19 cellular contexts compared by ENCODE assay signal in genomic region chr9:83030391-83031107, GRCh38. TPM values are rescaled to one million over a fixed set of nuclear protein-coding genes. Genes with fewer than 3 reads are reported as not detected.
DNase-seq lines count a peak whose midpoint lies in the region; TF ChIP-seq lines count a peak whose summit lies in the region.
"Had no signal": no experiment of that assay in that cellular context is flagged by ENCODE, and none has a peak within 500 bp of the region (broad histone marks: within the 10 kb centered on the region; RNA-seq: fewer than 3 reads in every experiment).

No MANE protein-coding gene starts in this region.

- H3K9me3 ChIP-seq in HEK293 (ENCODE audit: control insufficient read depth, insufficient read depth, low read depth, low read length): no peaks in the 10 kb centered on the region

- no peak for TF ChIP-seq CTCF in AG10803 (conservative IDR thresholded peaks at IDR 0.05; ENCODE audit: low read length)
- TF ChIP-seq CTCF in HEK293 (tag by site-specific recombination; IDR thresholded peaks at IDR 0.05): no peak
- TF ChIP-seq CTCF in epithelial cell of esophagus (IDR thresholded peaks at IDR 0.05; ENCODE audit: insufficient read depth, low read depth, low read length, missing control alignments): no peak
- TF ChIP-seq CTCF in type B pancreatic cell (conservative IDR thresholded peaks at IDR 0.05): no peak
- no peak for TF ChIP-seq CTCF in progenitor cell of endocrine pancreas (IDR thresholded peaks at IDR 0.05; ENCODE audit: unreplicated experiment)

- H3K9me3 Mint-ChIP-seq in type B pancreatic cell (peaks cover 12% of the 10 kb centered on the region), progenitor cell of endocrine pancreas (ENCODE audit: low read depth) (peaks cover 11% of the 10 kb centered on the region)
- H3K9me3 Mint-ChIP-seq: H9, IgD-negative memory B cell had no signal

- no peaks in the 10 kb centered on the region for H3K36me3 ChIP-seq in HEK293 (ENCODE audit: control insufficient read depth in 2 of 2, insufficient read depth in 1 of 2, low read length in 2 of 2)

- H3K27me3 Mint-ChIP-seq in type B pancreatic cell (no peaks in the 10 kb centered on the region), progenitor cell of endocrine pancreas (no peaks in the 10 kb centered on the region)
- H3K27me3 Mint-ChIP-seq: IgD-negative memory B cell had no signal

- H3K27ac Mint-ChIP-seq in type B pancreatic cell (peak overlapping the region; percentile 70), progenitor cell of endocrine pancreas (no peak overlapping the region)
- H3K27ac Mint-ChIP-seq: CD4-positive, alpha-beta memory T cell; H9; IgD-negative memory B cell had no signal

- H3K4me3 ChIP-seq in AG10803 (ENCODE audit: low read length): no peak overlapping the region
- no peak overlapping the region for H3K4me3 ChIP-seq in HEK293 (ENCODE audit: low read depth, low read length)
- H3K4me3 ChIP-seq in epithelial cell of esophagus (ENCODE audit: low read length): no peak overlapping the region

- no peak overlapping the region for H3K27ac ChIP-seq in HEK293 (ENCODE audit: extremely low read depth, low read depth, low read length)

- POLR2A ChIA-PET in HEK293 (lab: Yijun Ruan, JAX): interaction anchor here (1.0 kb wide), 1 partner anchor 32 kb away, joined by 4 read pairs; no protein-coding TSS in a partner anchor

- H3K4me1 ChIP-seq in HEK293 (ENCODE audit: control insufficient read depth, insufficient read depth, low read length): peaks cover 3% of the 10 kb centered on the region

- H3K4me1 Mint-ChIP-seq in type B pancreatic cell (ENCODE audit: unreplicated experiment): peaks cover 22% of the 10 kb centered on the region
- peaks cover 7% of the 10 kb centered on the region for H3K4me1 Mint-ChIP-seq in progenitor cell of endocrine pancreas (ENCODE audit: low read depth)
- H3K4me1 Mint-ChIP-seq: CD4-positive, alpha-beta memory T cell; H9; IgD-negative memory B cell had no signal

- DNase-seq in AG10803 (ENCODE audit: low read depth) (peak; percentile 63), epithelial cell of esophagus (ENCODE audit: low read depth) (peak; percentile 35), type B pancreatic cell (ENCODE audit: extremely low spot score, unreplicated experiment) (no peak), progenitor cell of endocrine pancreas (ENCODE audit: low spot score, unreplicated experiment) (no peak), UCSD-AML1 (lab: John Stamatoyannopoulos, UW; ENCODE audit: unreplicated experiment) (no peak), NCI-H1417 treated with DMSO at 0.1 percent for 48 hours (lab: John Stamatoyannopoulos, UW) (no peak)
- DNase-seq: CD4-positive, alpha-beta memory T cell; DMS53; H9; Karpas-422; NCI-H1105; NCI-H1694 treated with DMSO at 0.1 percent for 48 hours; NCI-H510A; NCI-H774; OCI-M1; Right ventricle myocardium superior; SW 1271 had no signal

- H3K4me3 Mint-ChIP-seq in type B pancreatic cell: peak overlapping the region; percentile 8
- H3K4me3 Mint-ChIP-seq in progenitor cell of endocrine pancreas (ENCODE audit: low read depth): no peak overlapping the region
- H3K4me3 Mint-ChIP-seq: CD4-positive, alpha-beta memory T cell; H9; IgD-negative memory B cell had no signal

- CTCF ChIA-PET in HEK293 (lab: Yijun Ruan, JAX): interaction anchor here (0.6 kb wide), 1 partner anchor 61 kb away, joined by 3 read pairs; no protein-coding TSS in a partner anchor

- peaks cover 9% of the 10 kb centered on the region for H3K36me3 Mint-ChIP-seq in type B pancreatic cell
- peaks cover 4% of the 10 kb centered on the region for H3K36me3 Mint-ChIP-seq in progenitor cell of endocrine pancreas (ENCODE audit: insufficient read depth)
- H3K36me3 Mint-ChIP-seq: CD4-positive, alpha-beta memory T cell; IgD-negative memory B cell had no signal

TF ChIP-seq in HEK293, 187 proteins besides CTCF, POLR2A, EP300 and RAD21:
- no peak for TF ChIP-seq ZNF571 (tag by site-specific recombination; IDR thresholded peaks at IDR 0.05)
- TF ChIP-seq ZNF184 (tag by site-specific recombination; IDR thresholded peaks at IDR 0.05): no peak
- no peak for TF ChIP-seq RBAK (tag by site-specific recombination; IDR thresholded peaks at IDR 0.05)
- TF ChIP-seq ZNF366 (tag by site-specific recombination; conservative IDR thresholded peaks at IDR 0.05): 0 out of 2 replicates have a peak, but pooled peaks have one; percentile 18
- TF ChIP-seq ZNF670 (tag by site-specific recombination; IDR thresholded peaks at IDR 0.05; ENCODE audit: low read depth): no peak
- TF ChIP-seq KLF8 (tag by site-specific recombination; IDR thresholded peaks at IDR 0.05): no peak
- TF ChIP-seq PRDM1 (tag by site-specific recombination; IDR thresholded peaks at IDR 0.05): peak; percentile 99
- TF ChIP-seq ZBTB10 (tag by site-specific recombination; IDR thresholded peaks at IDR 0.05): no peak
TF ChIP-seq in HEK293: peak in this region for 2.

RNA-seq across cellular contexts. Expression of gene RASEF, which starts 32.4 kb away (rescaled TPM):
- total RNA-seq in type B pancreatic cell (ENCODE audit: low replicate concordance): 10.0 and 23.3 TPM in 2 replicates
- 13.1 and 14.1 TPM in 2 replicates for total RNA-seq in progenitor cell of endocrine pancreas
- total RNA-seq: CD4-positive, alpha-beta memory T cell had no signal

Comparison
In these comparisons a context has a peak if more than half of its experiments do, and no peak if none do; other contexts are left out.
1. DNase-seq: peak in AG10803 (single experiment) and epithelial cell of esophagus (single experiment); none in type B pancreatic cell (single experiment), progenitor cell of endocrine pancreas (single experiment), UCSD-AML1 (single experiment) and NCI-H1417 treated with DMSO at 0.1 percent for 48 hours (single experiment).